1 cellular context compared by ENCODE assay signal in genomic region chr17:67922503-67922902, GRCh38.
TF ChIP-seq lines count a peak whose summit lies in the region.

No MANE protein-coding gene starts in this region.

TF ChIP-seq in WTC11, 78 proteins besides CTCF, POLR2A, EP300 and RAD21 (continued from another document):
- TF ChIP-seq ELF4 (CRISPR knock-in tag; IDR thresholded peaks at IDR 0.05; ENCODE audit: low read depth) = no peak
- no peak for TF ChIP-seq TP53 (CRISPR knock-in tag; IDR thresholded peaks at IDR 0.05)
- no peak for TF ChIP-seq ESRRA (CRISPR knock-in tag; IDR thresholded peaks at IDR 0.05; ENCODE audit: borderline replicate concordance)
- no peak for TF ChIP-seq ZNF416 (CRISPR knock-in tag; IDR thresholded peaks at IDR 0.05)
- no peak for TF ChIP-seq ATF3 (CRISPR knock-in tag; conservative IDR thresholded peaks at IDR 0.05)
- TF ChIP-seq GRHL2 (CRISPR knock-in tag; IDR thresholded peaks at IDR 0.05; ENCODE audit: insufficient replicate concordance, severe bottlenecking) = no peak
- no peak for TF ChIP-seq OVOL2 (CRISPR knock-in tag; IDR thresholded peaks at IDR 0.05; ENCODE audit: borderline replicate concordance)
- TF ChIP-seq ARID4B (CRISPR knock-in tag; IDR thresholded peaks at IDR 0.05; ENCODE audit: borderline replicate concordance) = no peak
- TF ChIP-seq IRF1 (CRISPR knock-in tag; IDR thresholded peaks at IDR 0.05) = no peak
- TF ChIP-seq NR1H2 (CRISPR knock-in tag; IDR thresholded peaks at IDR 0.05) = no peak
- TF ChIP-seq ZNF423 (CRISPR knock-in tag; IDR thresholded peaks at IDR 0.05) = no peak
- TF ChIP-seq AFF4 (CRISPR knock-in tag; IDR thresholded peaks at IDR 0.05; ENCODE audit: borderline replicate concordance) = no peak
